12 cellular contexts compared by ENCODE assay signal in the genomic region with DNA sequence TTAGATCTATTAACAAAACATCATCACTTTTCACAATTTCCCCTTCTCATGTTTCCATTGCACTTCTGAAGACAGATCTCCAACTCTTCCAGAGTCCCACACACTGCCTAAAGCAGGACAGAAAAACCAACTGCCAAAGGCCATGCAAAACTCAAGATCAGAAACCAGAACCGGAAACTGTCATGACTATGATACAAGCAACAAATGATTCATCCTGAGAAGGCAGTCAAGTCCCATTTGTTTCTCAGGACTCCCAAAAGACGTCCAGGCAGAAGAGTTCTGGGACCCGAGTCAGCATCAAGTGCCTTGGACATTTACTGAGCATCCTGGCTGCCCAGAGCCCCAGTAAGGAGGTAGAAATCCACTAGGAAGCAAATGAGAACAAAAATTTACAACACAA. TPM values are rescaled to one million over a fixed set of nuclear protein-coding genes. Genes with fewer than 3 reads are reported as not detected.
A peak's percentile ranks its signal among the peaks of the same experiment; 100 is the strongest.
DNase-seq lines count a peak whose midpoint lies in the region; ATAC-seq lines count a peak whose summit lies in the region.
"Had no signal": no experiment of that assay in that cellular context is flagged by ENCODE, and none has a peak within 500 bp of the region (broad histone marks: within the 10 kb centered on the region; RNA-seq: fewer than 3 reads in every experiment).

No MANE protein-coding gene starts in this region.

- H3K27me3 ChIP-seq in CD4-positive, CD25-positive, alpha-beta regulatory T cell (ENCODE audit: control insufficient read depth, insufficient read depth, low read length) = no peaks in the 10 kb centered on the region

- no peaks in the 10 kb centered on the region for H3K27me3 Mint-ChIP-seq in CD4-positive, CD25-positive, alpha-beta regulatory T cell
- H3K27me3 Mint-ChIP-seq in activated naive CD8-positive, alpha-beta T cell treated with anti-CD3 and anti-CD28 coated beads for 36 hours = no peaks in the 10 kb centered on the region

- peak overlapping the region; percentile 58 to 95 (median 87) for H3K27ac Mint-ChIP-seq in CD4-positive, CD25-positive, alpha-beta regulatory T cell
- H3K27ac Mint-ChIP-seq in activated naive CD8-positive, alpha-beta T cell treated with anti-CD3 and anti-CD28 coated beads for 36 hours = peak overlapping the region; percentile 58
- H3K27ac Mint-ChIP-seq: nephron progenitor cell, WTC11 had no signal

- peak overlapping the region; percentile 35 for H3K27ac ChIP-seq in CD4-positive, CD25-positive, alpha-beta regulatory T cell (ENCODE audit: insufficient read depth, low read length, poor library complexity, severe bottlenecking)

- H3K4me3 ChIP-seq in CD4-positive, CD25-positive, alpha-beta regulatory T cell (ENCODE audit: low read depth, low read length) = peak overlapping the region; percentile 60

- peak overlapping the region; percentile 33 to 70 (median 40) for H3K4me3 Mint-ChIP-seq in CD4-positive, CD25-positive, alpha-beta regulatory T cell
- no peak overlapping the region for H3K4me3 Mint-ChIP-seq in activated naive CD8-positive, alpha-beta T cell treated with anti-CD3 and anti-CD28 coated beads for 36 hours
- H3K4me3 Mint-ChIP-seq: nephron progenitor cell, WTC11 had no signal

- H3K36me3 Mint-ChIP-seq in CD4-positive, CD25-positive, alpha-beta regulatory T cell = peaks cover 27% of the 10 kb centered on the region
- H3K36me3 Mint-ChIP-seq in activated naive CD8-positive, alpha-beta T cell treated with anti-CD3 and anti-CD28 coated beads for 36 hours = peaks cover 9% of the 10 kb centered on the region

- peak in 2 of 3 donors; percentile 24 to 67 for DNase-seq in CD4-positive, CD25-positive, alpha-beta regulatory T cell
- DNase-seq in activated naive CD8-positive, alpha-beta T cell treated with anti-CD3 and anti-CD28 coated beads for 36 hours = no peak
- DNase-seq in NCI-H2171 (lab: John Stamatoyannopoulos, UW) (no peak), NCI-H2081 (lab: John Stamatoyannopoulos, UW) (no peak), Kasumi-1 (lab: John Stamatoyannopoulos, UW) (no peak)
- DNase-seq: COR-L47, hippocampal formation, nephron progenitor cell had no signal

- ATAC-seq in CD4-positive, CD25-positive, alpha-beta regulatory T cell (ENCODE audit: low read depth in 2 of 2) = peak; percentile 58 to 63
- ATAC-seq in GM18873 (IDR thresholded peaks at IDR 0.05; ENCODE audit: low FRiP score, unreplicated experiment) = peak; percentile 66
- ATAC-seq in HG03354 (IDR thresholded peaks at IDR 0.05; ENCODE audit: poor library complexity, severe bottlenecking, unreplicated experiment) = peak; percentile 64
- no peak for ATAC-seq in GM19328 (IDR thresholded peaks at IDR 0.05; ENCODE audit: unreplicated experiment)
- ATAC-seq: WTC11 had no signal

- H3K4me1 ChIP-seq in CD4-positive, CD25-positive, alpha-beta regulatory T cell (ENCODE audit: control insufficient read depth, insufficient read depth, low read length, poor library complexity, severe bottlenecking) = peaks cover 11% of the 10 kb centered on the region

- no peaks in the 10 kb centered on the region for H3K9me3 ChIP-seq in CD4-positive, CD25-positive, alpha-beta regulatory T cell (ENCODE audit: control insufficient read depth in 2 of 2, low read length in 2 of 2)

- H3K9me3 Mint-ChIP-seq in CD4-positive, CD25-positive, alpha-beta regulatory T cell = no peaks in the 10 kb centered on the region
- no peaks in the 10 kb centered on the region for H3K9me3 Mint-ChIP-seq in activated naive CD8-positive, alpha-beta T cell treated with anti-CD3 and anti-CD28 coated beads for 36 hours

- peaks cover 20% of the 10 kb centered on the region for H3K36me3 ChIP-seq in CD4-positive, CD25-positive, alpha-beta regulatory T cell (ENCODE audit: control insufficient read depth, insufficient read depth, low read length)

- H3K4me1 Mint-ChIP-seq in CD4-positive, CD25-positive, alpha-beta regulatory T cell = peaks cover 25 to 79% (median 50%) of the 10 kb centered on the region in 4 donors
- H3K4me1 Mint-ChIP-seq in activated naive CD8-positive, alpha-beta T cell treated with anti-CD3 and anti-CD28 coated beads for 36 hours = peaks cover 21% of the 10 kb centered on the region

RNA-seq across cellular contexts. Expression of gene ERN1, which starts 38.8 kb away (rescaled TPM):
- 96.7 TPM for total RNA-seq in CD4-positive, CD25-positive, alpha-beta regulatory T cell
- polyA plus RNA-seq in CD4-positive, CD25-positive, alpha-beta regulatory T cell = 10 to 100 TPM; 30.2 to 39.3 (median 35.1) TPM
- 1 to 10 TPM; 7.6 to 9.0 TPM for total RNA-seq in activated naive CD8-positive, alpha-beta T cell treated with anti-CD3 and anti-CD28 coated beads for 36 hours

Comparison
In these comparisons a context has a peak if more than half of its experiments do, and no peak if none do; other contexts are left out.
1. DNase-seq: peak in CD4-positive, CD25-positive, alpha-beta regulatory T cell (2 of 3); none in activated naive CD8-positive, alpha-beta T cell treated with anti-CD3 and anti-CD28 coated beads for 36 hours (single experiment), NCI-H2171 (single experiment), NCI-H2081 (0 of 2) and Kasumi-1 (0 of 2).